In the genomic region with DNA sequence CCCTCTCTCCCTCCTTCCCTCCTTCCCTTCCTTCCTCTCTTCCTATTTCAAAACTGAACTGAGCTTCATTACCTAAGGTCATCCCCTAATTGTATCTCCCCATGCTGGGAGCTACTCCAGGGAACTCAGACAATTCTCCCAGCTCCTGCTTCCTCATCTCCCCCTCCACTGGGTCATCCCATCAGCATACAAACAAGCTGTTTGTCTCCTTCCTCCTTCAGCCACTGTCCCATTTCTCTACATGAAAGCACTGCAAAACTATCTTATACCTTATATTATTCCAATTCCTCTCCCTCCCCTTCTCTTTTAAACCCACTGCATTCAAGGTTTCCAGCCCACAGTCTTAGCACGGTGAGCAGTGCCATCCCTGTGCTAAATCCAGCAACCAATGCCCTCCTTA, we compare ENCODE assay signal across 25 cellular contexts.
"Had no signal": no experiment of that assay in that cellular context is flagged by ENCODE, and none has a peak within 500 bp of the region (broad histone marks: within the 10 kb centered on the region; RNA-seq: fewer than 3 reads in every experiment).

No MANE protein-coding gene starts in this region.

- H3K4me3 ChIP-seq: lower lobe of right lung, neural progenitor cell, psoas muscle, skin epidermis, stomach, testis, thyroid gland, transverse colon, upper lobe of right lung had no signal

- H3K27me3 ChIP-seq: neural progenitor cell, stomach, testis, thyroid gland, transverse colon, upper lobe of right lung had no signal

- ATAC-seq: left lobe of liver; lower lobe of right lung; naive thymus-derived CD8-positive, alpha-beta T cell; psoas muscle; stimulated activated naive B cell treated with anti-CD40 and anti-IgM and Interleukin-4, amounts not matched to agents 10 μg/mL and 1 μg/mL and 100 μg/mL, for 72 hours; stimulated activated naive CD8-positive, alpha-beta T cell treated with anti-CD3 and anti-CD28 coated beads, Interleukin-15, Interleukin-2, amounts not matched to agents 100 U/mL and 50 U/mL, for 24 hours; upper lobe of right lung had no signal

- H3K36me3 ChIP-seq: lower lobe of right lung, neural progenitor cell, neutrophil, stomach, thyroid gland, transverse colon, upper lobe of right lung had no signal

- H3K27ac ChIP-seq: lower lobe of right lung, neural progenitor cell, neutrophil, parathyroid adenoma, psoas muscle, skin epidermis, stomach, testis, thyroid gland, transverse colon, upper lobe of right lung had no signal

- H3K9me3 ChIP-seq: neutrophil, psoas muscle, testis, thyroid gland, transverse colon, upper lobe of right lung had no signal

- H3K4me1 ChIP-seq: lower lobe of right lung, neural progenitor cell, parathyroid adenoma, psoas muscle, stomach, testis, thyroid gland, transverse colon, upper lobe of right lung had no signal

- DNase-seq: hippocampal formation; kidney glomerular epithelial cell; left cardiac atrium; lower lobe of right lung; mammary epithelial cell; mesenchymal stem cell; naive thymus-derived CD8-positive, alpha-beta T cell; occipital lobe; psoas muscle; stimulated activated CD4-positive, alpha-beta T cell treated with anti-CD3 and anti-CD28 coated beads, Interleukin-12 subunit alpha, Interleukin-12 subunit beta, amount 100 ng/mL, for 4 hours; stimulated activated CD4-positive, alpha-beta T cell treated with anti-CD3 and anti-CD28 coated beads, Interleukin-15, amount 100 ng/mL, for 24 hours; stimulated activated CD4-positive, alpha-beta T cell treated with anti-CD3 and anti-CD28 coated beads, Interleukin-2, amount 100 ng/mL, for 24 hours; stimulated activated CD4-positive, alpha-beta T cell treated with anti-CD3 and anti-CD28 coated beads, Interleukin-4, amount 100 ng/mL, for 1 hour; stimulated activated naive B cell treated with anti-CD40 and anti-IgM and Interleukin-4, amounts not matched to agents 10 μg/mL and 1 μg/mL and 100 μg/mL, for 72 hours; stimulated activated naive CD8-positive, alpha-beta T cell treated with anti-CD3 and anti-CD28 coated beads, Interleukin-15, Interleukin-2, amounts not matched to agents 100 U/mL and 50 U/mL, for 24 hours; stomach; testis; thyroid gland; transverse colon; upper lobe of right lung had no signal
